Comparison of ENCODE assay signal across 11 cellular contexts in the genomic region with DNA sequence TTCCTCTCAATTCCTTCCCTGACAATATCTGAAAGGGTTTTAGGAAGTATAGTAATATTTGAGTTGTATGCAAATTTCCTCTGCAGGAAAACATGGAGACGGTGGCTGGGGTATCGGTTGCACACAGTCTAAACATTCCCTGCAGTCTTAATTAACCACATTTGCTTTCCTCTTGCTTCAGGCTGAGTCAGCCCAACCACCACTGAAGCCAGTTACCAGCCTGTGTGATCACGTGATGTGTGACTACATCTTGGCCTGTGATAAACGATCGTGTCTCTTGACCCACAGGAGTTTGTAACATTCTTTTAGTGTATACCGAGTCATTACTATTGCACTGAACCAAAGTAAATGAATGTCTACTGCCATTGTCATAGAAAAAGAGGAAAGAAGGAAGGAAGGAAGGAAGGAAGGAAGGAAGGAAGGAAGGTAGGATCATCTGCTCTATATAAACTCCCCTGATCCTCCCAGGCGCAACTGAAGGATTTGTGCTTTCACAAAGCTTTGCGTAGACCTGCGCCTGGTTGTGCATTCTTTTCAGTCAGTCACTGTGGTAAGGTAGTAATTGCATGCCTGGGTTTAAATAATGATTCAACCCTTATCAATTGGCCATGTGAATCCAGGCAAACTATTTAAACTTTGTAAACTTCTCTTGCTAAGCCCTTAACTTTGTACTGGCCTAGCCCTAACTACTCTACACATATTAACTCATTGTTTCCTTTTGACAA.
DNase-seq lines count a peak whose midpoint lies in the region; ATAC-seq and TF ChIP-seq lines count a peak whose summit lies in the region.
"Had no signal": no experiment of that assay in that cellular context is flagged by ENCODE, and none has a peak within 500 bp of the region (broad histone marks: within the 10 kb centered on the region; RNA-seq: fewer than 3 reads in every experiment).

No MANE protein-coding gene starts in this region.

- H3K4me3 ChIP-seq in fibroblast of lung (replicated peaks in 1 of 4; ENCODE audit: control extremely low read depth in 1 of 4, insufficient read depth in 1 of 4, low read depth in 3 of 4, low read length in 4 of 4) (no peak overlapping the region), ovary (no peak overlapping the region)
- H3K4me3 ChIP-seq: upper lobe of left lung had no signal

- peaks cover 8 to 20% of the 10 kb centered on the region in 2 donors for H3K9me3 Mint-ChIP-seq in effector memory CD8-positive, alpha-beta T cell
- peaks cover 16 to 27% (median 24%) of the 10 kb centered on the region in 3 donors for H3K9me3 Mint-ChIP-seq in T-cell

- no peak overlapping the region for H2AFZ ChIP-seq in fibroblast of lung (ENCODE audit: low read length)

- H3K4me1 ChIP-seq in fibroblast of lung (ENCODE audit: control insufficient read depth, extremely low read depth, insufficient read depth, low read length) (no peaks in the 10 kb centered on the region), ovary (ENCODE audit: insufficient read depth) (no peaks in the 10 kb centered on the region)
- H3K4me1 ChIP-seq: upper lobe of left lung had no signal

- no peak overlapping the region for H3K27ac Mint-ChIP-seq in effector memory CD8-positive, alpha-beta T cell
- no peak overlapping the region for H3K27ac Mint-ChIP-seq in T-cell
- H3K27ac Mint-ChIP-seq: activated T-cell treated with anti-CD3 and anti-CD28 coated beads, Interleukin-2, amount 50 U/mL, for 72 hours had no signal

- no peak for TF ChIP-seq POLR2A in ovary (IDR thresholded peaks at IDR 0.05)

- H3K27ac ChIP-seq in fibroblast of lung (ENCODE audit: insufficient read depth, low read length): no peak overlapping the region
- no peak overlapping the region for H3K27ac ChIP-seq in ovary
- H3K27ac ChIP-seq: upper lobe of left lung had no signal

- intact Hi-C loops in ovary (cut with DNase I): no loop called here

- no peak overlapping the region for H3K9ac ChIP-seq in fibroblast of lung (ENCODE audit: insufficient read depth, low read length)

- H3K4me3 Mint-ChIP-seq in effector memory CD8-positive, alpha-beta T cell: no peak overlapping the region
- no peak overlapping the region for H3K4me3 Mint-ChIP-seq in T-cell
- H3K4me3 Mint-ChIP-seq: activated T-cell treated with anti-CD3 and anti-CD28 coated beads, Interleukin-2, amount 50 U/mL, for 72 hours had no signal

- H3K36me3 ChIP-seq in fibroblast of lung (ENCODE audit: control insufficient read depth, insufficient read depth, low read length): no peaks in the 10 kb centered on the region
- no peaks in the 10 kb centered on the region for H3K36me3 ChIP-seq in ovary
- H3K36me3 ChIP-seq: upper lobe of left lung had no signal

- no peaks in the 10 kb centered on the region for H4K20me1 ChIP-seq in fibroblast of lung (ENCODE audit: control insufficient read depth, extremely low read depth, insufficient read depth, low read length)

- 34 to 41% (median 41%) methylated on average over 9 of the region's 9 CpGs for WGBS in ovary, 3 donors

- H3K36me3 Mint-ChIP-seq in effector memory CD8-positive, alpha-beta T cell (ENCODE audit: insufficient read depth): no peaks in the 10 kb centered on the region
- H3K36me3 Mint-ChIP-seq in T-cell: no peaks in the 10 kb centered on the region

- no peak for TF ChIP-seq CTCF in fibroblast of lung (conservative IDR thresholded peaks at IDR 0.05 in 1 of 2, IDR thresholded peaks at IDR 0.05 in 1 of 2; ENCODE audit: low read depth in 1 of 2, low read length in 2 of 2)
- no peak for TF ChIP-seq CTCF in GM10266 (IDR thresholded peaks at IDR 0.05; ENCODE audit: control insufficient read depth, insufficient read depth, low read depth, missing control alignments)
- TF ChIP-seq CTCF in ovary (IDR thresholded peaks at IDR 0.05): no peak

- no peaks in the 10 kb centered on the region for H3K4me1 Mint-ChIP-seq in effector memory CD8-positive, alpha-beta T cell (ENCODE audit: low read depth in 2 of 2)
- H3K4me1 Mint-ChIP-seq in T-cell: no peaks in the 10 kb centered on the region

- peak overlapping the region; percentile 7 for H3K4me2 ChIP-seq in fibroblast of lung (ENCODE audit: extremely low read depth, insufficient read depth, low read length)

- H3K27me3 ChIP-seq in fibroblast of lung (ENCODE audit: control insufficient read depth, insufficient read depth, low read length) (no peaks in the 10 kb centered on the region), ovary (no peaks in the 10 kb centered on the region)
- H3K27me3 ChIP-seq: upper lobe of left lung had no signal

- H3K9me3 ChIP-seq in fibroblast of lung (ENCODE audit: control insufficient read depth, insufficient read depth, low read depth, low read length): no peaks in the 10 kb centered on the region
- H3K9me3 ChIP-seq in ovary: no peaks in the 10 kb centered on the region
- H3K9me3 ChIP-seq: upper lobe of left lung had no signal

- CTCF ChIA-PET in T-cell (lab: Charles Lee): no interaction called here

- DNase-seq in ELR (ENCODE audit: low read depth) (peak; percentile 91), OCI-M1 (lab: John Stamatoyannopoulos, UW) (peak; percentile 31), fibroblast of lung (ENCODE audit: low read depth in 2 of 2) (peak; percentile 97 to 100), pons (ENCODE audit: low spot score) (peak; percentile 68), GM10266 (ENCODE audit: extremely low spot score) (no peak), ovary (no peak), T-cell (no peak)
- DNase-seq in effector memory CD8-positive, alpha-beta T cell: no peak
- DNase-seq: activated T-cell treated with anti-CD3 and anti-CD28 coated beads, Interleukin-2, amount 50 U/mL, for 72 hours; upper lobe of left lung had no signal

- no peaks in the 10 kb centered on the region for H3K27me3 Mint-ChIP-seq in effector memory CD8-positive, alpha-beta T cell
- no peaks in the 10 kb centered on the region for H3K27me3 Mint-ChIP-seq in T-cell

- no peaks in the 10 kb centered on the region for H3K79me2 ChIP-seq in fibroblast of lung (ENCODE audit: control insufficient read depth, insufficient read depth, low read length)

- POLR2A ChIA-PET in T-cell (lab: Charles Lee): no interaction called here

- ATAC-seq in effector memory CD8-positive, alpha-beta T cell (replicated peaks): no peak
- no peak for ATAC-seq in T-cell (replicated peaks in 1 of 4)
- ATAC-seq: activated T-cell treated with anti-CD3 and anti-CD28 coated beads, Interleukin-2, amount 50 U/mL, for 72 hours; Right ventricle myocardium inferior had no signal

- TF ChIP-seq EP300 in ovary (IDR thresholded peaks at IDR 0.05): no peak

Comparison
In these comparisons a context has a peak if more than half of its experiments do, and no peak if none do; other contexts are left out.
1. DNase-seq: peak in ELR (single experiment), OCI-M1 (single experiment), fibroblast of lung (2 of 2) and pons (single experiment); none in GM10266 (single experiment), effector memory CD8-positive, alpha-beta T cell (0 of 3), ovary (0 of 5) and T-cell (0 of 34).